ENCODE assay signal across 2 cellular contexts in genomic region chr3:48750906-48751305, GRCh38.
TF ChIP-seq lines count a peak whose summit lies in the region.

No MANE protein-coding gene starts in this region.

TF ChIP-seq in IMR-90, 13 proteins besides CTCF, POLR2A, EP300 and RAD21:
- no peak for TF ChIP-seq RCOR1 (IDR thresholded peaks at IDR 0.05; ENCODE audit: insufficient replicate concordance, low read length)
- TF ChIP-seq RFX5 (IDR thresholded peaks at IDR 0.05; ENCODE audit: low read depth, low read length): no peak
- TF ChIP-seq ELK1 (IDR thresholded peaks at IDR 0.05; ENCODE audit: borderline replicate concordance, low read depth, low read length): no peak

TF ChIP-seq in endothelial cell of umbilical vein, 7 proteins besides CTCF, POLR2A, EP300 and RAD21:
- TF ChIP-seq MYC (IDR thresholded peaks at IDR 0.05; ENCODE audit: low read depth, low read length) (no peak), JUN (IDR thresholded peaks at IDR 0.05; ENCODE audit: borderline replicate concordance, insufficient read depth, insufficient read length, low read depth) (no peak), MAX (IDR thresholded peaks at IDR 0.05; ENCODE audit: insufficient read depth, insufficient read length) (no peak), GATA2 (IDR thresholded peaks at IDR 0.05; ENCODE audit: insufficient read depth, insufficient read length, low read depth, low read length) (no peak), EZH2 (IDR thresholded peaks at IDR 0.05; ENCODE audit: borderline replicate concordance, low read depth, low read length, severe bottlenecking) (no peak), POLR2AphosphoS5 (IDR thresholded peaks at IDR 0.05; ENCODE audit: insufficient read depth, low read depth, low read length) (no peak), FOS (IDR thresholded peaks at IDR 0.05; ENCODE audit: borderline replicate concordance, insufficient read depth, low read length) (no peak)
